In the genomic region with DNA sequence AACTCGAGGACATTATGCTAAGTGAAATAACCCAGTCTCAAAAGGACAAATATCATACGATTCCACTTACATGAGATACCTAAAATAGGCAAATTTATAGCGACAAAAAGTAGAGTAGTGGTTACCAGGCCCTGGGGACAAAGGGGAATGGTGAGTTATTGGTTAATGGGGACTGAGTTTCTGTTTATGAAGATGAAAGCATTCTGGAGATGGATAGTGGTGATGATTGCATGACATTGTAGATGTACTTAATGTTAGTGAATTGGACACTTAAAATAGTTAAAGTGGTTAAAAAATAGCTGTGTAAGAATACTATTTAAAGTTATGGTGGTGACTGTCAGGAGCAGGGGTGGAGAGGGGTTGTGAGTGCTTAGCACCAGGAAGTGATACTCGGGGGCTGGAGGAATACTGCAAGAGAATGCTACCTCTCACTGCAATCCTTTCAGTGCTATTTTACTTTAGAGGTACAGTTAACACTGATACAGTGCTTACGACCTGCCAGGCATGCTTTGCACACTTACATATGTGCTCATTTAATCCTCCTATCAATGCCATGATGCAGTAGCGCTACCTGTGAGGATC, we compare ENCODE assay signal across 1 cellular context.
TF ChIP-seq lines count a peak whose summit lies in the region.

No MANE protein-coding gene starts in this region.

TF ChIP-seq in HepG2, 621 proteins besides CTCF, POLR2A, EP300 and RAD21 (continued from another document):
- TF ChIP-seq, protein P1, sequence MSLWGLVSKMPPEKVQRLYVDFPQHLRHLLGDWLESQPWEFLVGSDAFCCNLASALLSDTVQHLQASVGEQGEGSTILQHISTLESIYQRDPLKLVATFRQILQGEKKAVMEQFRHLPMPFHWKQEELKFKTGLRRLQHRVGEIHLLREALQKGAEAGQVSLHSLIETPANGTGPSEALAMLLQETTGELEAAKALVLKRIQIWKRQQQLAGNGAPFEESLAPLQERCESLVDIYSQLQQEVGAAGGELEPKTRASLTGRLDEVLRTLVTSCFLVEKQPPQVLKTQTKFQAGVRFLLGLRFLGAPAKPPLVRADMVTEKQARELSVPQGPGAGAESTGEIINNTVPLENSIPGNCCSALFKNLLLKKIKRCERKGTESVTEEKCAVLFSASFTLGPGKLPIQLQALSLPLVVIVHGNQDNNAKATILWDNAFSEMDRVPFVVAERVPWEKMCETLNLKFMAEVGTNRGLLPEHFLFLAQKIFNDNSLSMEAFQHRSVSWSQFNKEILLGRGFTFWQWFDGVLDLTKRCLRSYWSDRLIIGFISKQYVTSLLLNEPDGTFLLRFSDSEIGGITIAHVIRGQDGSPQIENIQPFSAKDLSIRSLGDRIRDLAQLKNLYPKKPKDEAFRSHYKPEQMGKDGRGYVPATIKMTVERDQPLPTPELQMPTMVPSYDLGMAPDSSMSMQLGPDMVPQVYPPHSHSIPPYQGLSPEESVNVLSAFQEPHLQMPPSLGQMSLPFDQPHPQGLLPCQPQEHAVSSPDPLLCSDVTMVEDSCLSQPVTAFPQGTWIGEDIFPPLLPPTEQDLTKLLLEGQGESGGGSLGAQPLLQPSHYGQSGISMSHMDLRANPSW (CRISPR knock-in tag; IDR thresholded peaks at IDR 0.05; ENCODE audit: borderline replicate concordance) = no peak
